In the genomic region with DNA sequence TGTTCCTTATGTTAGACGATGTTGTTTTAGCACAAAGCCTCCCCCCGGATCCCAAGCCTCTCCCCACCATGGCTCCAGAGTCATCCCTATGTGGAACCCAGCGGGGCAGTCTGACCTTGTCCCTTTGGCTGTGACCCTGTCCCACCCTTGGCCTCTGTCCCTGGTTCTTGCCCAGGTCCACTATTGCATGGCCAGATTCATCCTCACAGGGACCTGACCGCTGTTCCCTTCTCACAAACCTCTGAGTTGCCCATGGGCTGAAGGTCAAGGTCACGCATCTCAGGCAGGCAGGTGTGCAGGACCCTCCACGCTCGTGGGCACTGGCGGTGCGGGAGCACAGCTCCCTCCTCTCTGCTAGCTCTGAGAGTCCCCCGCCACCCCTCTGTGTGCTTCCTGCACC, we compare ENCODE assay signal across 10 cellular contexts. TPM values are rescaled to one million over a fixed set of nuclear protein-coding genes. Genes with fewer than 3 reads are reported as not detected.
DNase-seq lines count a peak whose midpoint lies in the region; ATAC-seq, FAIRE-seq and TF ChIP-seq lines count a peak whose summit lies in the region.
"Had no signal": no experiment of that assay in that cellular context is flagged by ENCODE, and none has a peak within 500 bp of the region (broad histone marks: within the 10 kb centered on the region; RNA-seq: fewer than 3 reads in every experiment).

No MANE protein-coding gene starts in this region.

- H3K27me3 Mint-ChIP-seq in stimulated activated naive CD8-positive, alpha-beta T cell treated with anti-CD3 and anti-CD28 coated beads, Interleukin-15, Interleukin-2, amounts not matched to agents 100 ng/mL and 50 ng/mL, for 24 hours: no peaks in the 10 kb centered on the region

- H3K27ac Mint-ChIP-seq in stimulated activated naive CD8-positive, alpha-beta T cell treated with anti-CD3 and anti-CD28 coated beads, Interleukin-15, Interleukin-2, amounts not matched to agents 100 ng/mL and 50 ng/mL, for 24 hours: peak overlapping the region; percentile 82

- FAIRE-seq in urothelium cell line (lab: Jason Lieb, UNC): no peak

- intact Hi-C loops in ascending aorta (cut with DNase I): no loop called here

- ATAC-seq in stimulated activated naive CD8-positive, alpha-beta T cell treated with anti-CD3 and anti-CD28 coated beads, Interleukin-15, Interleukin-2, amounts not matched to agents 100 U/mL and 50 U/mL, for 24 hours: no peak

- TF ChIP-seq CTCF in ascending aorta (IDR thresholded peaks at IDR 0.05): no peak

- H3K9me3 Mint-ChIP-seq in stimulated activated naive CD8-positive, alpha-beta T cell treated with anti-CD3 and anti-CD28 coated beads, Interleukin-15, Interleukin-2, amounts not matched to agents 100 ng/mL and 50 ng/mL, for 24 hours: no peaks in the 10 kb centered on the region

- H3K36me3 ChIP-seq in ascending aorta: no peaks in the 10 kb centered on the region
- H3K36me3 ChIP-seq: breast epithelium had no signal

- peaks cover 8 to 86% of the 10 kb centered on the region in 2 donors for H3K4me1 ChIP-seq in ascending aorta
- peaks cover 94% of the 10 kb centered on the region for H3K4me1 ChIP-seq in mononuclear cell (ENCODE audit: insufficient read depth, low read length)

- H3K27ac ChIP-seq in ascending aorta: peak overlapping the region; percentile 58 to 75

- H3K27me3 ChIP-seq in ascending aorta (no peaks in the 10 kb centered on the region), mononuclear cell (ENCODE audit: insufficient read depth, low read length) (no peaks in the 10 kb centered on the region)
- H3K27me3 ChIP-seq: breast epithelium had no signal

- DNase-seq in stimulated activated naive CD8-positive, alpha-beta T cell treated with anti-CD3 and anti-CD28 coated beads, Interleukin-15, Interleukin-2, amounts not matched to agents 100 U/mL and 50 U/mL, for 24 hours: no peak
- DNase-seq in ascending aorta (ENCODE audit: low spot score in 2 of 2): no peak
- DNase-seq in NCI-H1048 (lab: John Stamatoyannopoulos, UW): no peak
- no peak for DNase-seq in urothelium cell line (ENCODE audit: low spot score)
- DNase-seq in HCEC 1CT: no peak
- DNase-seq in putamen (ENCODE audit: low spot score): no peak
- DNase-seq: COR-L47 had no signal

- peak overlapping the region; percentile 62 for H3K4me3 Mint-ChIP-seq in stimulated activated naive CD8-positive, alpha-beta T cell treated with anti-CD3 and anti-CD28 coated beads, Interleukin-15, Interleukin-2, amounts not matched to agents 100 ng/mL and 50 ng/mL, for 24 hours

- H3K36me3 Mint-ChIP-seq in stimulated activated naive CD8-positive, alpha-beta T cell treated with anti-CD3 and anti-CD28 coated beads, Interleukin-15, Interleukin-2, amounts not matched to agents 100 ng/mL and 50 ng/mL, for 24 hours (ENCODE audit: low read depth): peaks cover 4% of the 10 kb centered on the region

- peaks cover 99% of the 10 kb centered on the region for H3K4me1 Mint-ChIP-seq in stimulated activated naive CD8-positive, alpha-beta T cell treated with anti-CD3 and anti-CD28 coated beads, Interleukin-15, Interleukin-2, amounts not matched to agents 100 ng/mL and 50 ng/mL, for 24 hours (ENCODE audit: low read depth)

- peak overlapping the region in 1 of 2 donors; percentile 9 for H3K4me3 ChIP-seq in ascending aorta
- peak overlapping the region; percentile 19 for H3K4me3 ChIP-seq in mononuclear cell (ENCODE audit: low read length)
- H3K4me3 ChIP-seq: breast epithelium had no signal

- H3K9me3 ChIP-seq in ascending aorta (no peaks in the 10 kb centered on the region), mononuclear cell (ENCODE audit: low read depth, low read length) (no peaks in the 10 kb centered on the region)
- H3K9me3 ChIP-seq: breast epithelium had no signal

RNA-seq across cellular contexts. Expression of a gene that starts 39.0 kb away (rescaled TPM):
- total RNA-seq in ascending aorta: 216 TPM
- 59.5 TPM for total RNA-seq in mononuclear cell
